ENCODE assay signal across 24 cellular contexts in the genomic region with DNA sequence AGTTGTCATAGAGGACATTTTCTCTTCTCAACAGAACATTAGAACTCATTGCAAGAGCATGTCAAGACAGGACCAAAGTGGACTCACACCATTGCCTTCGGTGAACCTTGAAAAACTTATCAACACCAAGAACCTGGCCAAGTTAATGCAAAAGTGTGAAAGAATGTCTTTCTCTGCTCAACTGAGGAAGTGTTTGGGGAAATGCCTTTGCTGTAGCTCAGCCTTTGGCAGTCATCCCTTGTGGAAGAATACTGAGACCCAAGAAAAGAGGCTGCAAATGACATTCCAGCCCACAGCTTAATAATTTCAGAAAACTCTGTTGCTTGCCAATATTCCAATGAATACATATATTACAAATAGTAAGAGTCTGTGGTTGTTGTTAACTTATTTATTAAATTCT.
DNase-seq lines count a peak whose midpoint lies in the region; FAIRE-seq and TF ChIP-seq lines count a peak whose summit lies in the region.
"Had no signal": no experiment of that assay in that cellular context is flagged by ENCODE, and none has a peak within 500 bp of the region (broad histone marks: within the 10 kb centered on the region; RNA-seq: fewer than 3 reads in every experiment).

No MANE protein-coding gene starts in this region.

- no peaks in the 10 kb centered on the region for H3K79me2 ChIP-seq in GM23248 (ENCODE audit: insufficient read depth)

- no peak for FAIRE-seq in kidney (lab: Jason Lieb, UNC)

- intact Hi-C loops in kidney (cut with DNase I) (no loop called here), head of caudate nucleus (cut with DNase I) (no loop called here)

- H4K20me1 ChIP-seq in GM23248 (ENCODE audit: insufficient read depth), result no peaks in the 10 kb centered on the region

- H3K36me3 ChIP-seq in GM23248 (ENCODE audit: low read depth) (no peaks in the 10 kb centered on the region), kidney (ENCODE audit: control insufficient read depth in 1 of 2, insufficient read depth in 2 of 2, low read length in 2 of 2) (no peaks in the 10 kb centered on the region)
- H3K36me3 ChIP-seq: esophagus muscularis mucosa, lower lobe of right lung, ovary, right atrium auricular region, transverse colon had no signal

- DNase-seq in GM23248, result peak; percentile 46
- peak; percentile 66 for DNase-seq in astrocyte of the hippocampus (ENCODE audit: low read depth, low spot score)
- peak; percentile 25 for DNase-seq in fibroblast of peridontal ligament (ENCODE audit: extremely low read depth)
- peak; percentile 44 for DNase-seq in skeletal muscle cell (ENCODE audit: low read depth)
- no peak for DNase-seq in NCI-H1048 (lab: John Stamatoyannopoulos, UW)
- no peak for DNase-seq in kidney
- DNase-seq in head of caudate nucleus, result no peak
- DNase-seq: activated CD4-positive, alpha-beta T cell treated with anti-CD3 and anti-CD28 coated beads for 1 hour; activated CD8-positive, alpha-beta T cell treated with anti-CD3 and anti-CD28 coated beads for 36 hours; aorta; DND-41; effector CD4-positive, alpha-beta T cell; lower lobe of right lung; NCI-H1694; nephron progenitor cell; ovary; SK-N-SH; stimulated activated CD4-positive, alpha-beta T cell treated with anti-CD3 and anti-CD28 coated beads, Interleukin-12 subunit alpha, Interleukin-12 subunit beta, amount 100 ng/mL, for 4 hours; stimulated activated CD4-positive, alpha-beta T cell treated with anti-CD3 and anti-CD28 coated beads, Interleukin-4, amount 100 ng/mL, for 1 hour; T-helper 2 cell; transverse colon had no signal

- H3K9ac ChIP-seq in GM23248, result no peak overlapping the region
- H3K9ac ChIP-seq in kidney (ENCODE audit: low read length in 2 of 2), result no peak overlapping the region
- H3K9ac ChIP-seq: KMS-11, SK-N-SH had no signal

- H3K4me1 ChIP-seq in GM23248 (ENCODE audit: insufficient read depth), result no peaks in the 10 kb centered on the region
- no peaks in the 10 kb centered on the region for H3K4me1 ChIP-seq in kidney (ENCODE audit: control insufficient read depth in 1 of 2, insufficient read depth in 1 of 2, low read depth in 1 of 2, low read length in 2 of 2)
- H3K4me1 ChIP-seq: esophagus muscularis mucosa, lower lobe of right lung, right atrium auricular region, transverse colon had no signal

- H3K4me2 ChIP-seq in GM23248 (ENCODE audit: unreplicated experiment), result peak overlapping the region; percentile 1
- H3K4me2 ChIP-seq: KMS-11, SK-N-SH had no signal

- in situ Hi-C loops in GM23248 (cut with MboI), result no loop called here

- no peak overlapping the region for H3K27ac ChIP-seq in GM23248
- H3K27ac ChIP-seq in kidney (ENCODE audit: low read depth in 2 of 2, low read length in 2 of 2), result no peak overlapping the region
- H3K27ac ChIP-seq: esophagus muscularis mucosa, KMS-11, lower lobe of right lung, ovary, right atrium auricular region, transverse colon had no signal

- H3K9me2 ChIP-seq in GM23248 (ENCODE audit: insufficient read depth), result no peaks in the 10 kb centered on the region
- H3K9me2 ChIP-seq: SK-N-SH had no signal

- H3K27me3 ChIP-seq in GM23248 (replicated peaks; ENCODE audit: insufficient read depth), result no peaks in the 10 kb centered on the region
- H3K27me3 ChIP-seq: esophagus muscularis mucosa, ovary, right atrium auricular region, transverse colon had no signal

- no peaks in the 10 kb centered on the region for H3F3A ChIP-seq in GM23248 (ENCODE audit: insufficient read depth)

- H3K4me3 ChIP-seq in GM23248, result no peak overlapping the region
- H3K4me3 ChIP-seq in skeletal muscle cell (ENCODE audit: low read depth, low read length), result no peak overlapping the region
- H3K4me3 ChIP-seq in kidney (ENCODE audit: low read length in 2 of 2), result no peak overlapping the region
- H3K4me3 ChIP-seq: esophagus muscularis mucosa, lower lobe of right lung, ovary, right atrium auricular region, transverse colon had no signal

- H2AFZ ChIP-seq in GM23248, result no peak overlapping the region

- H3K9me3 ChIP-seq in GM23248 (ENCODE audit: low read depth), result no peaks in the 10 kb centered on the region
- no peaks in the 10 kb centered on the region for H3K9me3 ChIP-seq in kidney (ENCODE audit: control insufficient read depth in 1 of 2, low read length in 2 of 2)
- H3K9me3 ChIP-seq: esophagus muscularis mucosa, lower lobe of right lung, ovary, right atrium auricular region, SK-N-SH, transverse colon had no signal

- TF ChIP-seq CTCF in kidney (IDR thresholded peaks at IDR 0.05; ENCODE audit: borderline replicate concordance, extremely low read depth, insufficient read depth), result no peak

- WGBS in GM23248 (ENCODE audit: low coverage in 1 of 2, low lambda C conversion rate in 2 of 2, missing lambda C conversion rate in 2 of 2), 2 experiments, result 0 to 3% methylated on average over 1 of the region's 1 CpG

Comparison
In these comparisons a context has a peak if more than half of its experiments do, and no peak if none do; other contexts are left out.
1. DNase-seq: peak in GM23248 (single experiment), astrocyte of the hippocampus (single experiment), fibroblast of peridontal ligament (single experiment) and skeletal muscle cell (single experiment); none in NCI-H1048 (single experiment), kidney (single experiment) and head of caudate nucleus (0 of 42).